8 cellular contexts compared by ENCODE assay signal in the genomic region with DNA sequence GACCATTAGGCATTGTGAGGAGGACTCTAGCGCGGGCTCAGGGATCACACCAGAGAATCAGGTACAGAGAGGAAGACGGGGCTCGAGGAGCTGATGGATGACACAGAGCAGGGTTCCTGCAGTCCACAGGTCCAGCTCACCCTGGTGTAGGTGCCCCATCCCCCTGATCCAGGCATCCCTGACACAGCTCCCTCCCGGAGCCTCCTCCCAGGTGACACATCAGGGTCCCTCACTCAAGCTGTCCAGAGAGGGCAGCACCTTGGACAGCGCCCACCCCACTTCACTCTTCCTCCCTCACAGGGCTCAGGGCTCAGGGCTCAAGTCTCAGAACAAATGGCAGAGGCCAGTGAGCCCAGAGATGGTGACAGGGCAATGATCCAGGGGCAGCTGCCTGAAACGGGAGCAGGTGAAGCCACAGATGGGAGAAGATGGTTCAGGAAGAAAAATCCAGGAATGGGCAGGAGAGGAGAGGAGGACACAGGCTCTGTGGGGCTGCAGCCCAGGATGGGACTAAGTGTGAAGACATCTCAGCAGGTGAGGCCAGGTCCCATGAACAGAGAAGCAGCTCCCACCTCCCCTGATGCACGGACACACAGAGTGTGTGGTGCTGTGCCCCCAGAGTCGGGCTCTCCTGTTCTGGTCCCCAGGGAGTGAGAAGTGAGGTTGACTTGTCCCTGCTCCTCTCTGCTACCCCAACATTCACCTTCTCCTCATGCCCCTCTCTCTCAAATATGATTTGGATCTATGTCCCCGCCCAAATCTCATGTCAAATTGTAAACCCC. TPM values are rescaled to one million over a fixed set of nuclear protein-coding genes. Genes with fewer than 3 reads are reported as not detected.
DNase-seq lines count a peak whose midpoint lies in the region; ATAC-seq and TF ChIP-seq lines count a peak whose summit lies in the region.

No MANE protein-coding gene starts in this region.

- TF ChIP-seq EP300 in transverse colon (IDR thresholded peaks at IDR 0.05; ENCODE audit: low read depth), result no peak
- no peak for TF ChIP-seq EP300 in stomach (IDR thresholded peaks at IDR 0.05)

- TF ChIP-seq CTCF in fibroblast of villous mesenchyme (IDR thresholded peaks at IDR 0.05; ENCODE audit: insufficient read depth, low read depth, low read length) (no peak), transverse colon (IDR thresholded peaks at IDR 0.05) (no peak), stomach (IDR thresholded peaks at IDR 0.05) (no peak)

- H3K36me3 Mint-ChIP-seq in activated CD4-positive, alpha-beta T cell treated with anti-CD3 and anti-CD28 coated beads for 36 hours (ENCODE audit: low read depth), result no peaks in the 10 kb centered on the region
- no peaks in the 10 kb centered on the region for H3K36me3 Mint-ChIP-seq in activated CD4-positive, alpha-beta T cell treated with anti-CD3 and anti-CD28 coated beads, Interleukin-2, amount 10 ng/mL, durations not matched to agents 7 days and 5 days (ENCODE audit: low read depth)

- 57 to 86% methylated on average over 1 to 10 of the region's 10 CpGs for WGBS in transverse colon (ENCODE audit: low coverage in 1 of 2), 2 donors
- WGBS in stomach, 5 donors, result 37 to 47% (median 44%) methylated on average over 8 to 10 of the region's 10 CpGs

- intact Hi-C loops in activated CD4-positive, alpha-beta T cell treated with anti-CD3 and anti-CD28 coated beads for 36 hours (cut with DNase I, micrococcal nuclease), result loop anchor here (1.0 to 5.0 kb wide), 3 partner anchors 41 to 79 kb away; no protein-coding TSS in a partner anchor
- intact Hi-C loops in transverse colon (cut with DNase I; ENCODE audit: low total_unique reads), result no loop called here
- intact Hi-C loops in stomach (cut with DNase I; ENCODE audit: low total_unique reads), result no loop called here

- TF ChIP-seq POLR2A in transverse colon (IDR thresholded peaks at IDR 0.05) (no peak), stomach (IDR thresholded peaks at IDR 0.05) (no peak)

- H3K9me3 ChIP-seq in transverse colon, result no peaks in the 10 kb centered on the region
- H3K9me3 ChIP-seq in stomach, result no peaks in the 10 kb centered on the region

- DNase-seq in activated CD4-positive, alpha-beta T cell treated with anti-CD3 and anti-CD28 coated beads for 36 hours, result peak; percentile 68
- no peak for DNase-seq in activated CD4-positive, alpha-beta T cell treated with anti-CD3 and anti-CD28 coated beads for 1 hour
- DNase-seq in activated CD4-positive, alpha-beta T cell treated with anti-CD3 and anti-CD28 coated beads, Interleukin-2, amount 10 ng/mL, durations not matched to agents 7 days and 5 days, result peak; percentile 34
- DNase-seq in fibroblast of villous mesenchyme (ENCODE audit: low read depth), result peak; percentile 5
- peak; percentile 55 for DNase-seq in transverse colon
- DNase-seq in stomach, result no peak
- no peak for DNase-seq in NK-92 treated with Interleukin-12 subunit alpha and Interleukin-12 subunit beta, amount 100 ng/mL, for 24 hours (lab: John Stamatoyannopoulos, UW)

- H3K27ac Mint-ChIP-seq in activated CD4-positive, alpha-beta T cell treated with anti-CD3 and anti-CD28 coated beads for 36 hours, result no peak overlapping the region
- H3K27ac Mint-ChIP-seq in activated CD4-positive, alpha-beta T cell treated with anti-CD3 and anti-CD28 coated beads, Interleukin-2, amount 10 ng/mL, durations not matched to agents 7 days and 5 days, result no peak overlapping the region

- H3K36me3 ChIP-seq in transverse colon (no peaks in the 10 kb centered on the region), stomach (no peaks in the 10 kb centered on the region)

- peaks cover 25% of the 10 kb centered on the region for H3K27me3 Mint-ChIP-seq in activated CD4-positive, alpha-beta T cell treated with anti-CD3 and anti-CD28 coated beads for 36 hours
- peaks cover 4% of the 10 kb centered on the region for H3K27me3 Mint-ChIP-seq in activated CD4-positive, alpha-beta T cell treated with anti-CD3 and anti-CD28 coated beads, Interleukin-2, amount 10 ng/mL, durations not matched to agents 7 days and 5 days

- H3K27me3 ChIP-seq in transverse colon, result peaks cover 10% of the 10 kb centered on the region
- H3K27me3 ChIP-seq in stomach, result peaks cover 0 to 65% (median 0%) of the 10 kb centered on the region in 3 donors

- in situ Hi-C loops in transverse colon (cut with MboI; ENCODE audit: low pct_ligation_motif_present in 1 of 4, low pct_unique_long_range_greater_than_20kb in 1 of 4, low sequenced_read_pairs in 3 of 4), result no loop called here

- CTCF ChIA-PET in activated CD4-positive, alpha-beta T cell treated with anti-CD3 and anti-CD28 coated beads for 36 hours (lab: Charles Lee), result interaction anchor here (0.9 to 2.3 kb wide), 2 partner anchors 40 to 46 kb away, joined by 3 to 25 read pairs; no protein-coding TSS in a partner anchor
- CTCF ChIA-PET in activated CD4-positive, alpha-beta T cell treated with anti-CD3 and anti-CD28 coated beads, Interleukin-2, amount 10 ng/mL, durations not matched to agents 7 days and 5 days (lab: Charles Lee), result no interaction called here

- no peaks in the 10 kb centered on the region for H3K9me3 Mint-ChIP-seq in activated CD4-positive, alpha-beta T cell treated with anti-CD3 and anti-CD28 coated beads for 36 hours (ENCODE audit: low read depth)
- no peaks in the 10 kb centered on the region for H3K9me3 Mint-ChIP-seq in activated CD4-positive, alpha-beta T cell treated with anti-CD3 and anti-CD28 coated beads, Interleukin-2, amount 10 ng/mL, durations not matched to agents 7 days and 5 days

- H3K4me1 Mint-ChIP-seq in activated CD4-positive, alpha-beta T cell treated with anti-CD3 and anti-CD28 coated beads for 36 hours, result peaks cover 3% of the 10 kb centered on the region
- peaks cover 4% of the 10 kb centered on the region for H3K4me1 Mint-ChIP-seq in activated CD4-positive, alpha-beta T cell treated with anti-CD3 and anti-CD28 coated beads, Interleukin-2, amount 10 ng/mL, durations not matched to agents 7 days and 5 days

- no peak for ATAC-seq in activated CD4-positive, alpha-beta T cell treated with anti-CD3 and anti-CD28 coated beads for 36 hours
- no peak for ATAC-seq in GM21526 (IDR thresholded peaks at IDR 0.05; ENCODE audit: low FRiP score, unreplicated experiment)

- peaks cover 3 to 12% (median 9%) of the 10 kb centered on the region in 4 donors for H3K4me1 ChIP-seq in transverse colon
- no peaks in the 10 kb centered on the region for H3K4me1 ChIP-seq in stomach

- H3K4me3 Mint-ChIP-seq in activated CD4-positive, alpha-beta T cell treated with anti-CD3 and anti-CD28 coated beads for 36 hours, result no peak overlapping the region
- H3K4me3 Mint-ChIP-seq in activated CD4-positive, alpha-beta T cell treated with anti-CD3 and anti-CD28 coated beads, Interleukin-2, amount 10 ng/mL, durations not matched to agents 7 days and 5 days, result no peak overlapping the region

- POLR2A ChIA-PET in activated CD4-positive, alpha-beta T cell treated with anti-CD3 and anti-CD28 coated beads for 36 hours (lab: Charles Lee), result no interaction called here
- POLR2A ChIA-PET in activated CD4-positive, alpha-beta T cell treated with anti-CD3 and anti-CD28 coated beads, Interleukin-2, amount 10 ng/mL, durations not matched to agents 7 days and 5 days (lab: Charles Lee), result no interaction called here

- H3K4me3 ChIP-seq in fibroblast of villous mesenchyme (ENCODE audit: low read depth, low read length) (no peak overlapping the region), transverse colon (no peak overlapping the region), stomach (no peak overlapping the region)

- no peak overlapping the region for H3K27ac ChIP-seq in transverse colon
- H3K27ac ChIP-seq in stomach, result no peak overlapping the region

RNA-seq across cellular contexts. Expression of a gene that starts 2.8 kb away (rescaled TPM):
- not detected for total RNA-seq in activated CD4-positive, alpha-beta T cell treated with anti-CD3 and anti-CD28 coated beads for 36 hours
- not detected for total RNA-seq in activated CD4-positive, alpha-beta T cell treated with anti-CD3 and anti-CD28 coated beads, Interleukin-2, amount 10 ng/mL, durations not matched to agents 7 days and 5 days
- total RNA-seq in fibroblast of villous mesenchyme (not detected in 2 replicates), transverse colon (1,000 to 10,000 TPM in 3 of 4 donors, 10 to 100 TPM in 1; 95.5 to 1,964 (median 1,677) TPM), stomach (100 to 1,000 TPM in 2 of 5 donors, 10 to 100 TPM in 1, 1 to 10 TPM in 1, under 1 TPM in 1; 0.72 to 118 (median 22.9) TPM)
- polyA plus RNA-seq in stomach, result 10 to 100 TPM in 2 of 3 donors, 1 to 10 TPM in 1; 4.4 to 27.6 (median 18.2) TPM

RNA-seq across cellular contexts. Expression of a gene that starts 17.5 kb away (rescaled TPM):
- not detected for total RNA-seq in activated CD4-positive, alpha-beta T cell treated with anti-CD3 and anti-CD28 coated beads for 36 hours
- not detected for total RNA-seq in activated CD4-positive, alpha-beta T cell treated with anti-CD3 and anti-CD28 coated beads, Interleukin-2, amount 10 ng/mL, durations not matched to agents 7 days and 5 days
- total RNA-seq in fibroblast of villous mesenchyme (not detected in 2 replicates), transverse colon (1,000 to 10,000 TPM in 3 of 4 donors, 10 to 100 TPM in 1; 26.3 to 2,498 (median 1,946) TPM), stomach (1 to 10 TPM in 1 of 5 donors, not detected in 4; 1.3 TPM)
- polyA plus RNA-seq in stomach, result 1 to 10 TPM in 1 of 3 donors, not detected in 2; 6.2 TPM

RNA-seq across cellular contexts. Expression of a gene that starts 49.7 kb away (rescaled TPM):
- total RNA-seq in activated CD4-positive, alpha-beta T cell treated with anti-CD3 and anti-CD28 coated beads for 36 hours, result not detected
- total RNA-seq in activated CD4-positive, alpha-beta T cell treated with anti-CD3 and anti-CD28 coated beads, Interleukin-2, amount 10 ng/mL, durations not matched to agents 7 days and 5 days, result not detected
- total RNA-seq in fibroblast of villous mesenchyme (not detected in 2 replicates), transverse colon (100 to 1,000 TPM in 2 of 4 donors, 10 to 100 TPM in 2; 33.8 to 209 (median 104) TPM), stomach (10 to 100 TPM in 2 of 5 donors, 1 to 10 TPM in 1, not detected in 2; 5.5 to 16.2 (median 14.7) TPM)
- 10 to 100 TPM in 1 of 3 donors, 1 to 10 TPM in 2; 1.7 to 29.6 (median 7.8) TPM for polyA plus RNA-seq in stomach

Comparison
In these comparisons a context has a peak if more than half of its experiments do, and no peak if none do; other contexts are left out.
1. DNase-seq: peak in activated CD4-positive, alpha-beta T cell treated with anti-CD3 and anti-CD28 coated beads for 36 hours (single experiment), activated CD4-positive, alpha-beta T cell treated with anti-CD3 and anti-CD28 coated beads, Interleukin-2, amount 10 ng/mL, durations not matched to agents 7 days and 5 days (single experiment), fibroblast of villous mesenchyme (single experiment) and transverse colon (single experiment); none in activated CD4-positive, alpha-beta T cell treated with anti-CD3 and anti-CD28 coated beads for 1 hour (single experiment), stomach (single experiment) and NK-92 treated with Interleukin-12 subunit alpha and Interleukin-12 subunit beta, amount 100 ng/mL, for 24 hours (single experiment).
2. RNA of a gene that starts 17.5 kb away (total RNA-seq): 26.3 to 2,498 TPM in transverse colon; not detected in activated CD4-positive, alpha-beta T cell treated with anti-CD3 and anti-CD28 coated beads for 36 hours, not detected in activated CD4-positive, alpha-beta T cell treated with anti-CD3 and anti-CD28 coated beads, Interleukin-2, amount 10 ng/mL, durations not matched to agents 7 days and 5 days, not detected in fibroblast of villous mesenchyme and 1.3 TPM in stomach; every median in the first group is over 10 times any median in the second.
3. intact Hi-C loops: an anchor here in activated CD4-positive, alpha-beta T cell treated with anti-CD3 and anti-CD28 coated beads for 36 hours (1.0 to 5.0 kb wide); none called in transverse colon and stomach.